1 cellular context compared by ENCODE assay signal in the genomic region with DNA sequence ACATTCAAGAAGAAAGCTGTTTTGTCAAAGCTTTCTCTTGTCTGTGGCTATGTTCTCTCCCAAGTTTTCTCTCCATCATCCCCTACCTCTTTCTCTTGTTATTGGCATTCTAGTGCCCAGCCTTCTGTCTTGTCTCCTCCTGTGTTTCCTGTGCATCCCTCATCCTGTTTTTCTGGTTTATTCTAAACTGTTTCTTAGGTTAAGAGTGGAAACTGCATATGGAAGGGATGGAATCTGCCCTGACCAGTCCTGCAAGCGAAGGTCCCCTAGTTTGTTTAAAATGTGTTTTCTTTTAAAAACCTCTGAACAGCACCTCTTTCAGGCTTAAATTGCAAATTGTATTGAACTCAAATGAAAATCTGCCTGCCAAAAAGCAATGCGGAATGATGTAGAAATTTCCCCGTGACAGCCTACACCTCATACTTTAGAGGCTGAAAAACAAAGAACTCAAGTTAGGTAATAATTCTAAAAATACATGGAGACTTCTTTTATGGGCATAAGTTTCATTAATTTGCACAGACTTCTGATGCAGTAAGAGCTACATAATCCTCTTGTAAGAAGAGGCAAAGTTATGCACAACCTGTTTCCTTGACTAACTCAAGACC.
TF ChIP-seq lines count a peak whose summit lies in the region.

No MANE protein-coding gene starts in this region.

TF ChIP-seq in neural cell, 6 proteins besides CTCF, POLR2A, EP300 and RAD21 (continued from another document):
- no peak for TF ChIP-seq REST (IDR thresholded peaks at IDR 0.05; ENCODE audit: borderline replicate concordance)
